ENCODE assay signal across 8 cellular contexts in genomic region chr20:4597215-4597614, GRCh38.
"Had no signal": no experiment of that assay in that cellular context is flagged by ENCODE, and none has a peak within 500 bp of the region (broad histone marks: within the 10 kb centered on the region; RNA-seq: fewer than 3 reads in every experiment).

No MANE protein-coding gene starts in this region.

- ATAC-seq: GM23338, HCT116 had no signal

- H3K4me3 ChIP-seq: GM23338, HAP-1 had no signal

- H2AFZ ChIP-seq: GM23338 had no signal

- H3K4me2 ChIP-seq: GM23338, KMS-11 had no signal

- H3K36me3 ChIP-seq: HAP-1 had no signal

- H3K4me1 ChIP-seq: HAP-1 had no signal

- DNase-seq: IMR-90, Karpas-422, KBM-7 had no signal

- H3K9ac ChIP-seq: KMS-11 had no signal

- FAIRE-seq: HTR-8/SVneo had no signal

- H3K27ac ChIP-seq: KMS-11 had no signal

- H3K9me3 ChIP-seq: HAP-1 had no signal
